Comparison of ENCODE assay signal across 25 cellular contexts in the genomic region with DNA sequence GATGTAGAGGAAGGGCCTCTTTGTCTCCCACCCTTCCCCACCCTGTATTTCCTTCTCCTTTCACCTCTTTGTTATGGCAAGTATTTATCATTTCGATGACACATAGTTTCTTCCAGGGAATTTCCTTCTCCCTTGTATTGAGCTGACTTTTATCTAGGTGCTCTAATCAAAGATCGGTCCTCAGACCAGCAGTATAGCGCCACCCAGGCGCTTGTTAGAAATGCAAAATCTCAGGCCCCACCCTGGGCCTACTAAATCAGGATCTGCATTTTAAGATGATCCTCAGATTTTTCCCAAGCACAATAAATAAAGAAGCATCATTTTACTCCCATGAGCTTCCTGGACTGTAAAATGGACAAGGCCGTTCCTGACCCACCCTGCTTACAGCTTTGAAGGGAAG. TPM values are rescaled to one million over a fixed set of nuclear protein-coding genes. Genes with fewer than 3 reads are reported as not detected.
DNase-seq lines count a peak whose midpoint lies in the region; ATAC-seq, FAIRE-seq and TF ChIP-seq lines count a peak whose summit lies in the region.
"Had no signal": no experiment of that assay in that cellular context is flagged by ENCODE, and none has a peak within 500 bp of the region (broad histone marks: within the 10 kb centered on the region; RNA-seq: fewer than 3 reads in every experiment).

No MANE protein-coding gene starts in this region.

- H2BK5ac ChIP-seq in H9 (ENCODE audit: insufficient read length, low read length) = no peak overlapping the region

- POLR2A ChIA-PET in K562 (lab: Yijun Ruan, JAX) = interaction anchor here (1.1 kb wide), 1 partner anchor 9 kb away, joined by 5 read pairs; no protein-coding TSS in a partner anchor

- intact Hi-C loops in K562 (cut with micrococcal nuclease) (no loop called here), left ventricle myocardium superior (cut with micrococcal nuclease) (no loop called here)

- DNase-seq in H9 (no peak), K562 (ENCODE audit: extremely low read depth in 1 of 4, low spot score in 3 of 4) (peak in 1 of 4 experiments; percentile 14), kidney tubule cell (ENCODE audit: low spot score) (peak; percentile 15), GM12892 (ENCODE audit: insufficient read length) (no peak), brain microvascular endothelial cell (no peak), iPS-NIHi11 (ENCODE audit: low spot score) (no peak), left ventricle myocardium superior (no peak)
- DNase-seq: 8988T; ACHN; AML-193; BE2C; Calu3; CD4-positive, alpha-beta memory T cell; COR-L47; DMS53; DMS79 treated with DMSO at 0.1 percent for 48 hours; GF-D8; GM23248; HFFc6 had no signal

- no peak for TF ChIP-seq RAD21 in K562 (CRISPR knock-in tag; conservative IDR thresholded peaks at IDR 0.05 in 1 of 2, IDR thresholded peaks at IDR 0.05 in 1 of 2)

- no peak overlapping the region for H2BK20ac ChIP-seq in H9 (ENCODE audit: low read depth, low read length, poor library complexity, severe bottlenecking)

- no peak overlapping the region for H2BK12ac ChIP-seq in H9 (ENCODE audit: insufficient read length, low read depth, low read length)

- no peak overlapping the region for H2BK15ac ChIP-seq in H9 (ENCODE audit: low read depth, low read length)

- H4K20me1 ChIP-seq in H9 (ENCODE audit: control insufficient read depth, insufficient read depth, insufficient read length) (no peaks in the 10 kb centered on the region), K562 (replicated peaks; ENCODE audit: control insufficient read depth, insufficient read depth, low read length) (no peaks in the 10 kb centered on the region)

- no CpG with 5 or more reads among the region's 5 CpGs for WGBS in H9 (ENCODE audit: extremely low coverage, insufficient read length, low lambda C conversion rate)
- 19% methylated on average over 2 of the region's 5 CpGs for WGBS in K562 (ENCODE audit: insufficient coverage, low coverage, missing lambda C conversion rate)

- H3K27me3 ChIP-seq in H9 (ENCODE audit: insufficient read depth, low read length) (no peaks in the 10 kb centered on the region), K562 (ENCODE audit: control insufficient read depth in 2 of 2, insufficient read depth in 2 of 2, low read length in 2 of 2) (peaks cover 0 to 7% of the 10 kb centered on the region in 2 experiments; a peak in 2 of 5 replicates), brain microvascular endothelial cell (replicated peaks) (peaks cover 7% of the 10 kb centered on the region)
- H3K27me3 ChIP-seq: BLaER1 treated with 17β-estradiol and CSF1 and Interleukin-3, amounts not matched to agents 10 nM and 100 nM had no signal

- no peak overlapping the region for H3K18ac ChIP-seq in H9 (ENCODE audit: insufficient read length, low read depth, low read length)

- H3K79me2 ChIP-seq in H9 (ENCODE audit: insufficient read depth, low read length) (no peaks in the 10 kb centered on the region), K562 (ENCODE audit: control insufficient read depth, insufficient read depth, low read length) (no peaks in the 10 kb centered on the region)

- no peak overlapping the region for H3K4ac ChIP-seq in H9 (ENCODE audit: low read depth, low read length)

- no peak overlapping the region for H3K27ac Mint-ChIP-seq in H9
- H3K27ac Mint-ChIP-seq: CD14-positive monocyte, HFFc6 had no signal

- no peak for TF ChIP-seq POLR2A in K562 (conservative IDR thresholded peaks at IDR 0.05)
- TF ChIP-seq POLR2A in GM12892 (IDR thresholded peaks at IDR 0.05; ENCODE audit: low read depth, low read length) = no peak

- H3K9me1 ChIP-seq in K562 (ENCODE audit: control insufficient read depth, insufficient read depth, low read length) = no peaks in the 10 kb centered on the region

- H2AFZ ChIP-seq in H9 (ENCODE audit: low read length) (no peak overlapping the region), K562 (ENCODE audit: low read depth, low read length) (no peak overlapping the region)
- H2AFZ ChIP-seq: GM23248 had no signal

- H3K9me3 ChIP-seq in H9 (ENCODE audit: control insufficient read depth, low read depth, low read length) (no peaks in the 10 kb centered on the region), K562 (replicated peaks; ENCODE audit: control insufficient read depth, insufficient read depth, low read depth, low read length) (no peaks in the 10 kb centered on the region)
- H3K9me3 ChIP-seq: A549; BE2C; BLaER1 treated with 17β-estradiol and CSF1 and Interleukin-3, amounts not matched to agents 10 nM and 100 nM; HAP-1 had no signal

- TF ChIP-seq EP300 in K562 (IDR thresholded peaks at IDR 0.05; ENCODE audit: low read length) = no peak

- no peaks in the 10 kb centered on the region for H3K79me1 ChIP-seq in H9 (ENCODE audit: insufficient read depth, low read depth, low read length, poor library complexity, severe bottlenecking)

- peaks cover 4 to 9% of the 10 kb centered on the region in 2 experiments for H3K4me1 Mint-ChIP-seq in H9
- H3K4me1 Mint-ChIP-seq: CD14-positive monocyte; CD4-positive, alpha-beta memory T cell had no signal

- ATAC-seq in K562 (no peak), left ventricle myocardium superior (no peak)
- ATAC-seq: A549 had no signal

- no peak overlapping the region for H3K4me2 ChIP-seq in H9 (ENCODE audit: insufficient read depth, insufficient read length, low read length)
- H3K4me2 ChIP-seq in K562 (ENCODE audit: insufficient read depth, low read length) = no peak overlapping the region
- H3K4me2 ChIP-seq: A549; BLaER1 treated with 17β-estradiol and CSF1 and Interleukin-3, amounts not matched to agents 10 nM and 100 nM had no signal

- no peaks in the 10 kb centered on the region; the same call in 1 of the 2 replicates for H3K27me3 Mint-ChIP-seq in H9 (ENCODE audit: low read depth)

- FAIRE-seq in K562 (lab: Jason Lieb, UNC) = no peak
- FAIRE-seq in GM12892 (lab: Jason Lieb, UNC) = no peak
- FAIRE-seq: A549, GM12891, GM19239 had no signal

- in situ Hi-C loops in K562 (cut with MboI) = loop anchor here (25.0 kb wide), 1 partner anchor 270 kb away; no protein-coding TSS in a partner anchor
- in situ Hi-C loops in brain microvascular endothelial cell (cut with HindIII; ENCODE audit: low pct_ligation_motif_present, low sequenced_read_pairs) = no loop called here

- H3K27ac ChIP-seq in H9 (ENCODE audit: insufficient read length, low read depth, low read length) (no peak overlapping the region), K562 (ENCODE audit: extremely low read depth, low read depth, low read length) (no peak overlapping the region), brain microvascular endothelial cell (no peak overlapping the region)
- H3K27ac ChIP-seq: A549; BLaER1 treated with 17β-estradiol and CSF1 and Interleukin-3, amounts not matched to agents 10 nM and 100 nM; GM23248 had no signal

- no peak overlapping the region for H3K4me3 ChIP-seq in K562
- H3K4me3 ChIP-seq in brain microvascular endothelial cell (ENCODE audit: low read depth, low read length) = no peak overlapping the region
- H3K4me3 ChIP-seq: A549; BLaER1 treated with 17β-estradiol and CSF1 and Interleukin-3, amounts not matched to agents 10 nM and 100 nM; GM23248; HAP-1 had no signal

- H3K14ac ChIP-seq in H9 (ENCODE audit: insufficient read depth, low read length) = no peak overlapping the region

- H3K9me3 Mint-ChIP-seq in H9 = no peaks in the 10 kb centered on the region
- H3K9me3 Mint-ChIP-seq: CD14-positive monocyte, HFFc6 had no signal

- no TSS peak for BruUV-seq in K562 (replicated peaks; lab: Mats Ljungman, UMichigan)

- 0 out of 3 replicates have a peak, but pooled peaks cover 3% of the 10 kb centered on the region for H3K36me3 ChIP-seq in K562 (ENCODE audit: control insufficient read depth, insufficient read depth, low read length)
- H3K36me3 ChIP-seq in brain microvascular endothelial cell (replicated peaks) = no peaks in the 10 kb centered on the region
- H3K36me3 ChIP-seq: BE2C, HAP-1 had no signal

- H4K5ac ChIP-seq in H9 (ENCODE audit: insufficient read length, low read depth, low read length) = no peak overlapping the region

- H3K56ac ChIP-seq in H9 (ENCODE audit: insufficient read length, low read depth, low read length) = no peak overlapping the region

- H3K36me3 Mint-ChIP-seq in H9 (ENCODE audit: insufficient read depth in 1 of 3, low read depth in 3 of 3) = no peaks in the 10 kb centered on the region; a peak in 1 of 7 replicates
- H3K36me3 Mint-ChIP-seq: CD4-positive, alpha-beta memory T cell had no signal

- TF ChIP-seq CTCF in H9 (conservative IDR thresholded peaks at IDR 0.05) (peak; percentile 57), K562 (IDR thresholded peaks at IDR 0.05 in 2 of 3, conservative IDR thresholded peaks at IDR 0.05 in 1 of 3; ENCODE audit: insufficient read depth in 2 of 3, low read depth in 1 of 3, low read length in 3 of 3) (peak; percentile 13 to 21 (median 13); a peak in 1 of 6 replicates), brain microvascular endothelial cell (IDR thresholded peaks at IDR 0.05; ENCODE audit: low read depth, low read length, missing control alignments) (no peak)

- no peak overlapping the region for H4K8ac ChIP-seq in H9 (replicated peaks; ENCODE audit: insufficient read length, low read depth, low read length)

- H3K4me1 ChIP-seq in H9 (ENCODE audit: insufficient read depth, low read length) = no peaks in the 10 kb centered on the region
- no peaks in the 10 kb centered on the region for H3K4me1 ChIP-seq in K562 (replicated peaks in 1 of 2; ENCODE audit: control insufficient read depth in 2 of 2, insufficient read depth in 2 of 2, low read length in 2 of 2)
- H3K4me1 ChIP-seq: A549; BE2C; BLaER1 treated with 17β-estradiol and CSF1 and Interleukin-3, amounts not matched to agents 10 nM and 100 nM had no signal

- no peak overlapping the region for H4K91ac ChIP-seq in H9 (ENCODE audit: insufficient read length, low read depth, low read length)

- H2BK120ac ChIP-seq in H9 (ENCODE audit: low read depth, low read length, poor library complexity, severe bottlenecking) = no peak overlapping the region

- H3K23ac ChIP-seq in H9 (ENCODE audit: insufficient read length, low read depth, low read length) = no peak overlapping the region

- no peak overlapping the region for H2AK5ac ChIP-seq in H9 (ENCODE audit: insufficient read length, low read length)

- no peaks in the 10 kb centered on the region for H3K23me2 ChIP-seq in H9 (ENCODE audit: insufficient read length, low read depth, low read length, poor library complexity, severe bottlenecking)

- CTCF ChIA-PET in K562 (lab: Yijun Ruan, JAX; ENCODE audit: low intra/inter-chr PET ratio) = no interaction called here

- H3K4me3 Mint-ChIP-seq in H9 = no peak overlapping the region
- H3K4me3 Mint-ChIP-seq: CD14-positive monocyte; CD4-positive, alpha-beta memory T cell; HFFc6 had no signal

- no peak overlapping the region for H3K9ac ChIP-seq in H9 (ENCODE audit: extremely low read depth, insufficient read length, low read length)
- H3K9ac ChIP-seq in K562 (ENCODE audit: insufficient read depth in 1 of 2, low read depth in 2 of 2, low read length in 2 of 2) = no peak overlapping the region
- H3K9ac ChIP-seq: BLaER1 treated with 17β-estradiol and CSF1 and Interleukin-3, amounts not matched to agents 10 nM and 100 nM; GM23248 had no signal

- H3T11ph ChIP-seq in H9 (ENCODE audit: low read length) = no peak overlapping the region

RNA-seq across cellular contexts. Expression of gene GOT1, which starts 12.0 kb away (rescaled TPM):
- total RNA-seq in H9 (2021) = 43.3 and 47.4 TPM in 2 replicates
- total RNA-seq in K562 (2011; cell fraction: chromatin; rRNA removed; ENCODE audit: low replicate concordance) = 47.3 and 57.6 TPM in 2 replicates
- 34.2 and 43.4 TPM in 2 replicates for total RNA-seq in K562 (2011; cell fraction: nucleolus; rRNA removed)
- total RNA-seq in K562 (2011; cell fraction: nucleoplasm; rRNA removed) = 46.8 and 49.4 TPM in 2 replicates
- total RNA-seq in K562 (2014; rRNA removed) = 66.7 and 70.9 TPM in 2 replicates
- 75.4 and 75.8 TPM in 2 replicates for total RNA-seq in K562 (2014; rRNA removed; fragmentation: Illumina TruSeq; extraction: Trizol)
- 53.0 and 55.7 TPM in 2 replicates for total RNA-seq in K562 (2015; rRNA removed; fragmentation: Illumina TruSeq; extraction: Trizol)
- 77.0 and 78.2 TPM in 2 replicates for total RNA-seq in K562 (2021)
- polyA plus RNA-seq in K562 (2011; rRNA removed) = 63.1 and 69.4 TPM in 2 replicates
- 37.6 and 43.6 TPM in 2 replicates for polyA plus RNA-seq in K562 (2011; cell fraction: cytosol; rRNA removed)
- 47.8 and 51.9 TPM in 2 replicates for polyA plus RNA-seq in K562 (2011; cell fraction: nucleus; rRNA removed)
- 66.7 and 165 TPM in 2 replicates for polyA plus RNA-seq in K562 (2012)
- polyA plus RNA-seq in K562 (2014; fragmentation: Illumina TruSeq; extraction: Trizol) = 139 and 161 TPM in 2 replicates
- polyA plus RNA-seq in K562 (2014; fragmentation: Nextera tagmentation; extraction: Ambion mirVana) = 100 to 1,000 TPM; 116 to 166 TPM
- 61.7 and 68.3 TPM in 2 replicates for polyA plus RNA-seq in K562 (2014; rRNA removed)
- 55.6 and 63.3 TPM in 2 replicates for polyA minus RNA-seq in K562 (2011; rRNA and poly(A)+ RNA removed)
- polyA minus RNA-seq in K562 (2011; cell fraction: cytosol; rRNA and poly(A)+ RNA removed) = 31.6 and 55.7 TPM in 2 replicates
- 16.7 and 22.7 TPM in 2 replicates for polyA minus RNA-seq in K562 (2011; cell fraction: nucleus; rRNA and poly(A)+ RNA removed)
- polyA plus RNA-seq in GM12892 (2012; ENCODE audit: missing spikeins) = 26.3 TPM
- 587 TPM for total RNA-seq in left ventricle myocardium superior
